ENCODE assay signal across 21 cellular contexts in the genomic region with DNA sequence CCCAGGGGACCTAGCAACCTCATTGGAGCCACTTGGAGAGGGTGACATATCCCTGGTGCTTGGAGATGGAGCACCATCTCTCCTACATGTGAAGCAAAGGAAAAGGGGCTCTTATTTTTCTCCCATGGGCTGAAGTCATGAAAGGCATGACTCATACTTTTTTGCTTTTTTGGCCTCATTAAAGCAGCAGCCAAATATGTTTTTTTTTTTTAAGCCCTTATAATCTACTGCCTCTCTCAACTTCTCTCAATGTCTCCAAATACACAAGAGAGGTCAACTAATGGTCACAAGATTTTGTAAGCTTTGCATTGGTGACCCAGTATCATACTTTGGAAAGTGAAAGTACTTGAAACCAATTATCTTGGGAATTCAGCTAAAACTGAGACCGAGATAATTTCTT. TPM values are rescaled to one million over a fixed set of nuclear protein-coding genes. Genes with fewer than 3 reads are reported as not detected.
DNase-seq lines count a peak whose midpoint lies in the region; ATAC-seq, FAIRE-seq and TF ChIP-seq lines count a peak whose summit lies in the region.
"Had no signal": no experiment of that assay in that cellular context is flagged by ENCODE, and none has a peak within 500 bp of the region (broad histone marks: within the 10 kb centered on the region; RNA-seq: fewer than 3 reads in every experiment).

No MANE protein-coding gene starts in this region.

- no peak for FAIRE-seq in astrocyte (lab: Jason Lieb, UNC)
- FAIRE-seq: colon, G401.6, keratinocyte had no signal

- no peak overlapping the region for H2AFZ ChIP-seq in astrocyte (ENCODE audit: low read depth, low read length)

- H3K9me3 Mint-ChIP-seq in astrocyte (ENCODE audit: unreplicated experiment) (peaks cover 2% of the 10 kb centered on the region), mesothelial cell of epicardium (peaks cover 4% of the 10 kb centered on the region), type B pancreatic cell (peaks cover 14% of the 10 kb centered on the region)

- H3K27me3 ChIP-seq in right atrium auricular region (peaks cover 4% of the 10 kb centered on the region in 2 donors), astrocyte (ENCODE audit: insufficient read depth, low read length) (peaks cover 3% of the 10 kb centered on the region)

- H3K4me3 Mint-ChIP-seq in astrocyte (ENCODE audit: unreplicated experiment): peak overlapping the region; percentile 68
- H3K4me3 Mint-ChIP-seq in mesothelial cell of epicardium: peak overlapping the region; percentile 80
- H3K4me3 Mint-ChIP-seq in type B pancreatic cell: peak overlapping the region; percentile 91

- TF ChIP-seq CTCF in right atrium auricular region (IDR thresholded peaks at IDR 0.05) (no peak), astrocyte (IDR thresholded peaks at IDR 0.05; ENCODE audit: insufficient read depth, low read depth, low read length) (no peak), mesothelial cell of epicardium (IDR thresholded peaks at IDR 0.05; ENCODE audit: unreplicated experiment) (no peak), type B pancreatic cell (conservative IDR thresholded peaks at IDR 0.05) (no peak)

- H3K4me1 Mint-ChIP-seq in astrocyte (ENCODE audit: low read depth, unreplicated experiment): peaks cover 3% of the 10 kb centered on the region
- peaks cover 11% of the 10 kb centered on the region for H3K4me1 Mint-ChIP-seq in mesothelial cell of epicardium
- H3K4me1 Mint-ChIP-seq in type B pancreatic cell (ENCODE audit: unreplicated experiment): peaks cover 16% of the 10 kb centered on the region

- H3K4me1 ChIP-seq in right atrium auricular region: peaks cover 0 to 23% of the 10 kb centered on the region in 2 donors
- no peaks in the 10 kb centered on the region for H3K4me1 ChIP-seq in astrocyte (ENCODE audit: insufficient read depth, low read length)
- H3K4me1 ChIP-seq: Caco-2 had no signal

- no peaks in the 10 kb centered on the region for H4K20me1 ChIP-seq in astrocyte (ENCODE audit: insufficient read depth, low read length)

- ATAC-seq in left cardiac atrium (peak; percentile 7 to 20), GM18517 (IDR thresholded peaks at IDR 0.05; ENCODE audit: unreplicated experiment) (no peak)
- ATAC-seq: activated naive CD4-positive, alpha-beta T cell treated with anti-CD3 and anti-CD28 coated beads, Interleukin-2, amount 50 U/mL, for 72 hours had no signal

- no peaks in the 10 kb centered on the region for H3K36me3 Mint-ChIP-seq in astrocyte (ENCODE audit: low read depth, unreplicated experiment)
- H3K36me3 Mint-ChIP-seq in mesothelial cell of epicardium: peaks cover 3% of the 10 kb centered on the region
- H3K36me3 Mint-ChIP-seq in type B pancreatic cell: no peaks in the 10 kb centered on the region

- no peaks in the 10 kb centered on the region for H3K36me3 ChIP-seq in right atrium auricular region
- no peaks in the 10 kb centered on the region for H3K36me3 ChIP-seq in astrocyte (ENCODE audit: insufficient read depth, low read length)

- intact Hi-C loops in left cardiac atrium (cut with DNase I): loop anchor here in 1 of 2 donors (10.0 kb wide), 1 partner anchor 1088 kb away; no protein-coding TSS in a partner anchor

- H3K27ac Mint-ChIP-seq in astrocyte (ENCODE audit: unreplicated experiment) (no peak overlapping the region), mesothelial cell of epicardium (peak overlapping the region; percentile 67), type B pancreatic cell (no peak overlapping the region)
- H3K27ac Mint-ChIP-seq: activated naive CD4-positive, alpha-beta T cell treated with anti-CD3 and anti-CD28 coated beads, Interleukin-2, amount 50 U/mL, for 72 hours had no signal

- H3K4me3 ChIP-seq in right atrium auricular region (no peak overlapping the region), astrocyte (ENCODE audit: insufficient read depth, low read depth, low read length) (no peak overlapping the region)
- H3K4me3 ChIP-seq: sigmoid colon, tibial artery had no signal

- no peaks in the 10 kb centered on the region for H3K79me2 ChIP-seq in astrocyte (ENCODE audit: insufficient read depth, low read length)

- no peak overlapping the region for H3K9ac ChIP-seq in astrocyte (ENCODE audit: low read length)

- H3K27me3 Mint-ChIP-seq in astrocyte (ENCODE audit: low read depth, unreplicated experiment) (peaks cover 18% of the 10 kb centered on the region), mesothelial cell of epicardium (ENCODE audit: low read depth) (peaks cover 18% of the 10 kb centered on the region), type B pancreatic cell (peaks cover 10% of the 10 kb centered on the region)

- H3K27ac ChIP-seq in right atrium auricular region: no peak overlapping the region
- H3K27ac ChIP-seq in astrocyte (ENCODE audit: low read depth, low read length): no peak overlapping the region
- H3K27ac ChIP-seq: HL-60, sigmoid colon, tibial artery had no signal

- DNase-seq in left cardiac atrium (no peak), right atrium auricular region (ENCODE audit: low spot score) (no peak), astrocyte (ENCODE audit: low read depth) (peak; percentile 19), mesothelial cell of epicardium (ENCODE audit: low spot score in 2 of 2, unreplicated experiment in 2 of 2) (no peak), type B pancreatic cell (ENCODE audit: extremely low spot score, unreplicated experiment) (no peak), anterior cingulate cortex (lab: John Stamatoyannopoulos, UW) (no peak), pons (ENCODE audit: low spot score) (no peak)
- DNase-seq: Caco-2; head of caudate nucleus; KBM-7; NCI-H1436; sigmoid colon; stimulated activated CD4-positive, alpha-beta T cell treated with anti-CD3 and anti-CD28 coated beads, Interleukin-4, amount 100 ng/mL, for 24 hours; tibial artery had no signal

- H3K4me2 ChIP-seq in astrocyte (ENCODE audit: low read length): no peak overlapping the region

- H3K9me3 ChIP-seq in right atrium auricular region (no peaks in the 10 kb centered on the region), astrocyte (ENCODE audit: insufficient read depth, low read depth, low read length) (no peaks in the 10 kb centered on the region)
- H3K9me3 ChIP-seq: sigmoid colon, tibial artery had no signal

RNA-seq across cellular contexts. Expression of gene CFAP90, which starts 1.6 kb away (rescaled TPM):
- total RNA-seq in left cardiac atrium: under 1 TPM; 0.15 to 0.16 TPM
- total RNA-seq in right atrium auricular region: not detected
- 0.64 and 0.84 TPM in 2 replicates for total RNA-seq in astrocyte
- 0.35 to 1.3 TPM (median 0.85 TPM) in 3 replicates for total RNA-seq in mesothelial cell of epicardium
- 1.3 and 5.3 TPM in 2 replicates for total RNA-seq in type B pancreatic cell (ENCODE audit: low replicate concordance)
- total RNA-seq: activated naive CD4-positive, alpha-beta T cell treated with anti-CD3 and anti-CD28 coated beads, Interleukin-2, amount 50 U/mL, for 72 hours; NCI-H460 had no signal

RNA-seq across cellular contexts. Expression of gene FASTKD3, which starts 16.3 kb away (rescaled TPM):
- total RNA-seq in left cardiac atrium (1 to 10 TPM; 5.4 to 6.8 TPM), right atrium auricular region (1 to 10 TPM; 4.6 TPM), astrocyte (8.1 and 10.7 TPM in 2 replicates), mesothelial cell of epicardium (9.4 to 10.6 TPM (median 10.3 TPM) in 3 replicates), type B pancreatic cell (ENCODE audit: low replicate concordance) (7.3 and 10.7 TPM in 2 replicates)

RNA-seq across cellular contexts. Expression of gene MTRR, which starts 16.4 kb away (rescaled TPM):
- total RNA-seq in left cardiac atrium (10 to 100 TPM; 27.8 to 45.2 TPM), right atrium auricular region (10 to 100 TPM; 16.2 to 31.3 TPM), astrocyte (32.2 and 38.5 TPM in 2 replicates), mesothelial cell of epicardium (40.5 to 44.1 TPM (median 40.7 TPM) in 3 replicates), type B pancreatic cell (ENCODE audit: low replicate concordance) (33.7 and 49.3 TPM in 2 replicates)
